ENCODE assay signal across 10 cellular contexts in genomic region chr2:55120634-55121359, GRCh38.
DNase-seq lines count a peak whose midpoint lies in the region; ATAC-seq and TF ChIP-seq lines count a peak whose summit lies in the region.
"Had no signal": no experiment of that assay in that cellular context is flagged by ENCODE, and none has a peak within 500 bp of the region (broad histone marks: within the 10 kb centered on the region; RNA-seq: fewer than 3 reads in every experiment).

No MANE protein-coding gene starts in this region.

- intact Hi-C loops in PC-3 (cut with micrococcal nuclease), result no loop called here
- intact Hi-C loops in psoas muscle (cut with DNase I), result loop anchor here in 1 of 2 donors (5.0 kb wide), 1 partner anchor 37 kb away; no protein-coding TSS in a partner anchor
- intact Hi-C loops in activated CD8-positive, alpha-beta T cell treated with anti-CD3 and anti-CD28 coated beads for 36 hours (cut with micrococcal nuclease), result no loop called here

- H3K9me3 ChIP-seq in PC-3 (ENCODE audit: low read length), result no peaks in the 10 kb centered on the region
- H3K9me3 ChIP-seq in psoas muscle, result no peaks in the 10 kb centered on the region

- no peaks in the 10 kb centered on the region for H3K79me2 ChIP-seq in PC-3 (ENCODE audit: low read length)

- H3K9me2 ChIP-seq in PC-3 (replicated peaks; ENCODE audit: low read length), result no peaks in the 10 kb centered on the region

- H3K27me3 Mint-ChIP-seq in activated CD8-positive, alpha-beta memory T cell treated with anti-CD3 and anti-CD28 coated beads, Interleukin-2, amount 10 ng/mL, durations not matched to agents 7 days and 5 days, result no peaks in the 10 kb centered on the region
- H3K27me3 Mint-ChIP-seq in activated CD8-positive, alpha-beta T cell treated with anti-CD3 and anti-CD28 coated beads for 36 hours, result no peaks in the 10 kb centered on the region
- H3K27me3 Mint-ChIP-seq: central memory CD8-positive, alpha-beta T cell had no signal

- TF ChIP-seq CTCF in PC-3 (conservative IDR thresholded peaks at IDR 0.05; ENCODE audit: low read depth, low read length), result no peak
- no peak for TF ChIP-seq CTCF in fibroblast of villous mesenchyme (IDR thresholded peaks at IDR 0.05; ENCODE audit: insufficient read depth, low read depth, low read length)
- no peak for TF ChIP-seq CTCF in psoas muscle (IDR thresholded peaks at IDR 0.05)
- TF ChIP-seq CTCF in activated CD8-positive, alpha-beta T cell treated with anti-CD3 and anti-CD28 coated beads for 36 hours (IDR thresholded peaks at IDR 0.05), result no peak

- WGBS in psoas muscle, 3 donors, result 23 to 37% (median 26%) methylated on average over 8 of the region's 8 CpGs

- CTCF ChIA-PET in PC-3 (lab: Charles Lee), result no interaction called here
- CTCF ChIA-PET in activated CD8-positive, alpha-beta memory T cell treated with anti-CD3 and anti-CD28 coated beads, Interleukin-2, amount 10 ng/mL, durations not matched to agents 7 days and 5 days (lab: Charles Lee), result interaction anchor here (1.3 kb wide), 1 partner anchor 11 kb away, joined by 3 read pairs; no protein-coding TSS in a partner anchor
- CTCF ChIA-PET in activated CD8-positive, alpha-beta T cell treated with anti-CD3 and anti-CD28 coated beads for 36 hours (lab: Charles Lee), result interaction anchor here (0.9 to 1.2 kb wide), 3 partner anchors 13 to 69 kb away, joined by 3 to 4 read pairs (median 3); no protein-coding TSS in a partner anchor

- H3K27ac Mint-ChIP-seq in activated CD8-positive, alpha-beta memory T cell treated with anti-CD3 and anti-CD28 coated beads, Interleukin-2, amount 10 ng/mL, durations not matched to agents 7 days and 5 days, result no peak overlapping the region
- no peak overlapping the region for H3K27ac Mint-ChIP-seq in activated CD8-positive, alpha-beta T cell treated with anti-CD3 and anti-CD28 coated beads for 36 hours

- peaks cover under 1% of the 10 kb centered on the region for H3K4me1 Mint-ChIP-seq in activated CD8-positive, alpha-beta memory T cell treated with anti-CD3 and anti-CD28 coated beads, Interleukin-2, amount 10 ng/mL, durations not matched to agents 7 days and 5 days
- H3K4me1 Mint-ChIP-seq in activated CD8-positive, alpha-beta T cell treated with anti-CD3 and anti-CD28 coated beads for 36 hours (ENCODE audit: low read depth), result peaks cover under 1% of the 10 kb centered on the region
- H3K4me1 Mint-ChIP-seq: central memory CD8-positive, alpha-beta T cell had no signal

- no peak overlapping the region for H3K4me3 Mint-ChIP-seq in activated CD8-positive, alpha-beta memory T cell treated with anti-CD3 and anti-CD28 coated beads, Interleukin-2, amount 10 ng/mL, durations not matched to agents 7 days and 5 days
- H3K4me3 Mint-ChIP-seq in activated CD8-positive, alpha-beta T cell treated with anti-CD3 and anti-CD28 coated beads for 36 hours, result no peak overlapping the region
- H3K4me3 Mint-ChIP-seq: central memory CD8-positive, alpha-beta T cell had no signal

- no peak overlapping the region for H3K4me3 ChIP-seq in PC-3 (ENCODE audit: low read length)
- no peak overlapping the region for H3K4me3 ChIP-seq in fibroblast of villous mesenchyme (ENCODE audit: low read depth, low read length)
- H3K4me3 ChIP-seq in psoas muscle, result peak overlapping the region; percentile 24

- no peak overlapping the region for H3K4me2 ChIP-seq in PC-3 (ENCODE audit: low read length)

- no peaks in the 10 kb centered on the region for H4K20me1 ChIP-seq in PC-3 (ENCODE audit: low read length)

- POLR2A ChIA-PET in PC-3 (lab: Charles Lee; ENCODE audit: unreplicated experiment), result interaction anchor here (0.6 kb wide), 1 partner anchor 42 kb away, joined by 4 read pairs; no protein-coding TSS in a partner anchor
- POLR2A ChIA-PET in activated CD8-positive, alpha-beta T cell treated with anti-CD3 and anti-CD28 coated beads for 36 hours (lab: Charles Lee), result interaction anchor here (0.6 to 1.1 kb wide), 5 partner anchors 10 to 330 kb away, joined by 3 to 4 read pairs (median 3); no protein-coding TSS in a partner anchor

- H2AFZ ChIP-seq in PC-3 (ENCODE audit: low read length), result 0 out of 2 replicates have a peak overlapping the region, but pooled peaks have one; percentile 12

- no peaks in the 10 kb centered on the region for H3K36me3 Mint-ChIP-seq in activated CD8-positive, alpha-beta memory T cell treated with anti-CD3 and anti-CD28 coated beads, Interleukin-2, amount 10 ng/mL, durations not matched to agents 7 days and 5 days
- no peaks in the 10 kb centered on the region for H3K36me3 Mint-ChIP-seq in activated CD8-positive, alpha-beta T cell treated with anti-CD3 and anti-CD28 coated beads for 36 hours (ENCODE audit: low read depth)

- no peak overlapping the region for H3K9ac ChIP-seq in PC-3 (ENCODE audit: low read length)

- ATAC-seq in PC-3 (no peak), psoas muscle (peak; percentile 93 to 97 (median 94))
- ATAC-seq in activated CD8-positive, alpha-beta memory T cell treated with anti-CD3 and anti-CD28 coated beads, Interleukin-2, amount 10 ng/mL, durations not matched to agents 7 days and 5 days, result no peak
- no peak for ATAC-seq in activated CD8-positive, alpha-beta T cell treated with anti-CD3 and anti-CD28 coated beads for 36 hours

- H3K36me3 ChIP-seq in PC-3 (ENCODE audit: low read depth, low read length) (no peaks in the 10 kb centered on the region), psoas muscle (ENCODE audit: insufficient read depth in 1 of 2, low read depth in 1 of 2) (no peaks in the 10 kb centered on the region)

- H3K9me3 Mint-ChIP-seq in activated CD8-positive, alpha-beta memory T cell treated with anti-CD3 and anti-CD28 coated beads, Interleukin-2, amount 10 ng/mL, durations not matched to agents 7 days and 5 days (ENCODE audit: low read depth), result peaks cover 3% of the 10 kb centered on the region
- H3K9me3 Mint-ChIP-seq in activated CD8-positive, alpha-beta T cell treated with anti-CD3 and anti-CD28 coated beads for 36 hours, result peaks cover 1% of the 10 kb centered on the region
- H3K9me3 Mint-ChIP-seq: central memory CD8-positive, alpha-beta T cell had no signal

- H3K27ac ChIP-seq in PC-3 (ENCODE audit: low read length) (no peak overlapping the region), psoas muscle (peak overlapping the region; percentile 71)

- DNase-seq in G401 (ENCODE audit: low spot score), result peak; percentile 49
- no peak for DNase-seq in PC-3
- peak; percentile 90 for DNase-seq in fibroblast of villous mesenchyme (ENCODE audit: low read depth)
- peak; percentile 60 to 80 for DNase-seq in psoas muscle
- no peak for DNase-seq in stimulated activated CD4-positive, alpha-beta T cell treated with anti-CD3 and anti-CD28 coated beads, Interleukin-12 subunit alpha, Interleukin-12 subunit beta, amount 100 ng/mL, for 4 hours
- DNase-seq in central memory CD4-positive, alpha-beta T cell, result no peak
- DNase-seq in activated CD8-positive, alpha-beta memory T cell treated with anti-CD3 and anti-CD28 coated beads, Interleukin-2, amount 10 ng/mL, durations not matched to agents 7 days and 5 days, result no peak
- DNase-seq in activated CD8-positive, alpha-beta T cell treated with anti-CD3 and anti-CD28 coated beads for 36 hours, result no peak
- DNase-seq: NCI-H1436 treated with DMSO at 0.1 percent for 48 hours had no signal

- in situ Hi-C loops in G401 (cut with HindIII; ENCODE audit: low sequenced_read_pairs), result no loop called here

- H3F3A ChIP-seq in PC-3 (ENCODE audit: low read length, unreplicated experiment), result no peaks in the 10 kb centered on the region

- no peaks in the 10 kb centered on the region for H3K27me3 ChIP-seq in PC-3 (ENCODE audit: low read length)
- H3K27me3 ChIP-seq in psoas muscle (ENCODE audit: insufficient read depth in 3 of 3, low read length in 2 of 3), result no peaks in the 10 kb centered on the region

- H3K4me1 ChIP-seq in PC-3 (ENCODE audit: insufficient read depth, low read length) (peaks cover 6% of the 10 kb centered on the region), psoas muscle (peaks cover 24% of the 10 kb centered on the region)

- BruUV-seq in PC-3 (replicated peaks; lab: Mats Ljungman, UMichigan), result no TSS peak

Comparison
In these comparisons a context has a peak if more than half of its experiments do, and no peak if none do; other contexts are left out.
1. DNase-seq: peak in G401 (single experiment), fibroblast of villous mesenchyme (single experiment) and psoas muscle (2 of 2); none in PC-3 (single experiment), stimulated activated CD4-positive, alpha-beta T cell treated with anti-CD3 and anti-CD28 coated beads, Interleukin-12 subunit alpha, Interleukin-12 subunit beta, amount 100 ng/mL, for 4 hours (single experiment), central memory CD4-positive, alpha-beta T cell (single experiment), activated CD8-positive, alpha-beta memory T cell treated with anti-CD3 and anti-CD28 coated beads, Interleukin-2, amount 10 ng/mL, durations not matched to agents 7 days and 5 days (single experiment) and activated CD8-positive, alpha-beta T cell treated with anti-CD3 and anti-CD28 coated beads for 36 hours (single experiment).
2. ATAC-seq: peak in psoas muscle (4 of 4); none in PC-3 (single experiment), activated CD8-positive, alpha-beta memory T cell treated with anti-CD3 and anti-CD28 coated beads, Interleukin-2, amount 10 ng/mL, durations not matched to agents 7 days and 5 days (single experiment) and activated CD8-positive, alpha-beta T cell treated with anti-CD3 and anti-CD28 coated beads for 36 hours (single experiment).